ENCODE assay signal across 33 cellular contexts in the genomic region with DNA sequence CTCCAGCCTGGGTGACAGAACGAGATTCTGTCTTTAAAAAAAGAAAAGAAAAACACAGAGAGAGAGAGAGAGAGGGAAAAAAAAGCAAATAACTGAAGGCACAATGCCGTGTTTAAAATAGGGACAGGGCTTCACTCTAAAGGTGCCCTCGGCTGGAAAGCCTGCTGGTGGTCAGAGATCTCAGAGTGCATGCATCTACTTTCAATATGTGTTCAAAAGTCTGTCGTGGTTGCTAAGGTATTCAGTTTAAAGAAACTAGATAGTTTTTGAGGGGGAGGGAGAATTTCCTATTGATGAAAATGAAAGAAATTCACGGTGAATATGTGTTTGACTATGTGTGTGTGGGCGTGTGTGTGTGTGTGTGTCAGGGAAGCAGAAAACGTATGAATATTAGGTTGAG. TPM values are rescaled to one million over a fixed set of nuclear protein-coding genes. Genes with fewer than 3 reads are reported as not detected.
"Had no signal": no experiment of that assay in that cellular context is flagged by ENCODE, and none has a peak within 500 bp of the region (broad histone marks: within the 10 kb centered on the region; RNA-seq: fewer than 3 reads in every experiment).

No MANE protein-coding gene starts in this region.

- H3K79me2 ChIP-seq: hepatocyte, parathyroid adenoma had no signal

- H3K27me3 ChIP-seq: body of pancreas, sigmoid colon, stomach, thyroid gland, upper lobe of left lung, vagina had no signal

- H3K36me3 ChIP-seq: gastroesophageal sphincter, sigmoid colon, stomach, thyroid gland, upper lobe of left lung, vagina had no signal

- H3K27ac ChIP-seq: body of pancreas, gastroesophageal sphincter, hepatocyte, parathyroid adenoma, psoas muscle, sigmoid colon, stomach, thyroid gland, upper lobe of left lung, vagina, VCaP had no signal

- H3K9ac ChIP-seq: parathyroid adenoma had no signal

- H3K27me3 Mint-ChIP-seq: activated CD4-positive, alpha-beta memory T cell treated with anti-CD3 and anti-CD28 coated beads for 36 hours; activated CD4-positive, alpha-beta T cell treated with anti-CD3 and anti-CD28 coated beads, Interleukin-2, amount 10 ng/mL, durations not matched to agents 24 days and 14 days; activated naive CD4-positive, alpha-beta T cell treated with anti-CD3 and anti-CD28 coated beads, Interleukin-2, amount 50 U/mL, for 24 hours; effector memory CD8-positive, alpha-beta T cell had no signal

- H3K9me3 Mint-ChIP-seq: activated CD4-positive, alpha-beta memory T cell treated with anti-CD3 and anti-CD28 coated beads for 36 hours; activated CD4-positive, alpha-beta T cell treated with anti-CD3 and anti-CD28 coated beads, Interleukin-2, amount 10 ng/mL, durations not matched to agents 24 days and 14 days; activated naive CD4-positive, alpha-beta T cell treated with anti-CD3 and anti-CD28 coated beads, Interleukin-2, amount 50 U/mL, for 24 hours; activated naive CD8-positive, alpha-beta T cell treated with anti-CD3 and anti-CD28 coated beads, Interleukin-2, amount 50 U/mL, for 24 hours; activated T-helper 2 cell treated with anti-CD3 and anti-CD28 coated beads, Interferon-gamma antibody, Interleukin-2, Interleukin-4, amounts not matched to agents 10 μg/mL and 5 μg/mL and 100 μg/mL, durations not matched to agents 14 hours and 24 hours and 36 hours; memory B cell; stimulated activated naive B cell treated with anti-CD40 and anti-IgM and Interleukin-4, amounts not matched to agents 10 μg/mL and 1 μg/mL and 100 μg/mL, for 72 hours had no signal

- H3K4me3 ChIP-seq: body of pancreas, gastroesophageal sphincter, hepatocyte, psoas muscle, sigmoid colon, stomach, thyroid gland, upper lobe of left lung, vagina had no signal

- FAIRE-seq: keratinocyte, small intestine, TTC549 had no signal

- H3K9me3 ChIP-seq: body of pancreas, gastroesophageal sphincter, psoas muscle, sigmoid colon, stomach, thyroid gland, upper lobe of left lung, vagina had no signal

- H3K27ac Mint-ChIP-seq: activated CD4-positive, alpha-beta memory T cell treated with anti-CD3 and anti-CD28 coated beads for 36 hours; activated CD4-positive, alpha-beta T cell treated with anti-CD3 and anti-CD28 coated beads, Interleukin-2, amount 10 ng/mL, durations not matched to agents 24 days and 14 days; activated naive CD4-positive, alpha-beta T cell treated with anti-CD3 and anti-CD28 coated beads, Interleukin-2, amount 50 U/mL, for 24 hours; activated naive CD8-positive, alpha-beta T cell treated with anti-CD3 and anti-CD28 coated beads, Interleukin-2, amount 50 U/mL, for 24 hours; activated T-helper 2 cell treated with anti-CD3 and anti-CD28 coated beads, Interferon-gamma antibody, Interleukin-2, Interleukin-4, amounts not matched to agents 10 μg/mL and 5 μg/mL and 100 μg/mL, durations not matched to agents 14 hours and 24 hours and 36 hours; effector memory CD8-positive, alpha-beta T cell; memory B cell; naive thymus-derived CD4-positive, alpha-beta T cell; stimulated activated naive B cell treated with anti-CD40 and anti-IgM and Interleukin-4, amounts not matched to agents 10 μg/mL and 1 μg/mL and 100 μg/mL, for 72 hours had no signal

- ATAC-seq: activated naive CD8-positive, alpha-beta T cell treated with anti-CD3 and anti-CD28 coated beads, Interleukin-2, amount 50 U/mL, for 24 hours; body of pancreas; effector memory CD8-positive, alpha-beta T cell; gastroesophageal sphincter; left colon; naive thymus-derived CD4-positive, alpha-beta T cell; psoas muscle; stimulated activated naive B cell treated with anti-CD40 and anti-IgM and Interleukin-4, amounts not matched to agents 10 μg/mL and 1 μg/mL and 100 μg/mL, for 72 hours had no signal

- H3K36me3 Mint-ChIP-seq: activated CD4-positive, alpha-beta memory T cell treated with anti-CD3 and anti-CD28 coated beads for 36 hours; activated naive CD4-positive, alpha-beta T cell treated with anti-CD3 and anti-CD28 coated beads, Interleukin-2, amount 50 U/mL, for 24 hours; memory B cell; naive thymus-derived CD4-positive, alpha-beta T cell; stimulated activated naive B cell treated with anti-CD40 and anti-IgM and Interleukin-4, amounts not matched to agents 10 μg/mL and 1 μg/mL and 100 μg/mL, for 72 hours had no signal

- H3K4me1 Mint-ChIP-seq: activated naive CD4-positive, alpha-beta T cell treated with anti-CD3 and anti-CD28 coated beads, Interleukin-2, amount 50 U/mL, for 24 hours; activated naive CD8-positive, alpha-beta T cell treated with anti-CD3 and anti-CD28 coated beads, Interleukin-2, amount 50 U/mL, for 24 hours; naive thymus-derived CD4-positive, alpha-beta T cell; stimulated activated naive B cell treated with anti-CD40 and anti-IgM and Interleukin-4, amounts not matched to agents 10 μg/mL and 1 μg/mL and 100 μg/mL, for 72 hours had no signal

- H2AFZ ChIP-seq: hepatocyte, parathyroid adenoma had no signal

- H3K4me3 Mint-ChIP-seq: activated CD4-positive, alpha-beta memory T cell treated with anti-CD3 and anti-CD28 coated beads for 36 hours; activated CD4-positive, alpha-beta T cell treated with anti-CD3 and anti-CD28 coated beads, Interleukin-2, amount 10 ng/mL, durations not matched to agents 24 days and 14 days; activated naive CD4-positive, alpha-beta T cell treated with anti-CD3 and anti-CD28 coated beads, Interleukin-2, amount 50 U/mL, for 24 hours; activated naive CD8-positive, alpha-beta T cell treated with anti-CD3 and anti-CD28 coated beads, Interleukin-2, amount 50 U/mL, for 24 hours; effector memory CD8-positive, alpha-beta T cell; memory B cell; naive thymus-derived CD4-positive, alpha-beta T cell; stimulated activated naive B cell treated with anti-CD40 and anti-IgM and Interleukin-4, amounts not matched to agents 10 μg/mL and 1 μg/mL and 100 μg/mL, for 72 hours had no signal

- DNase-seq: activated CD4-positive, alpha-beta memory T cell treated with anti-CD3 and anti-CD28 coated beads for 36 hours; activated CD4-positive, alpha-beta T cell treated with anti-CD3 and anti-CD28 coated beads, Interleukin-2, amount 10 ng/mL, durations not matched to agents 24 days and 14 days; activated CD8-positive, alpha-beta memory T cell treated with anti-CD3 and anti-CD28 coated beads, Interleukin-2, amount 50 U/mL, for 4 hours; activated naive CD8-positive, alpha-beta T cell treated with anti-CD3 and anti-CD28 coated beads, Interleukin-2, amount 50 U/mL, for 24 hours; activated T-cell treated with anti-CD3 and anti-CD28 coated beads, Interleukin-2, amount 50 U/mL, for 48 hours; anterior cingulate cortex; body of pancreas; effector memory CD8-positive, alpha-beta T cell; erythroblast; left colon; midbrain; naive thymus-derived CD4-positive, alpha-beta T cell; occipital lobe; psoas muscle; sigmoid colon; small intestine; stimulated activated CD4-positive, alpha-beta T cell treated with anti-CD3 and anti-CD28 coated beads, Interleukin-2, amount 100 ng/mL, for 24 hours; stimulated activated naive B cell treated with anti-CD40 and anti-IgM and Interleukin-4, amounts not matched to agents 10 μg/mL and 1 μg/mL and 100 μg/mL, for 72 hours; stomach; T-helper 9 cell; thyroid gland; upper lobe of left lung had no signal

- H3K4me2 ChIP-seq: hepatocyte had no signal

- H3K4me1 ChIP-seq: body of pancreas, gastroesophageal sphincter, parathyroid adenoma, psoas muscle, sigmoid colon, stomach, thyroid gland, upper lobe of left lung, vagina had no signal

RNA-seq across cellular contexts. Expression of gene CBLN2, which starts 11.0 kb away (rescaled TPM):
- total RNA-seq: activated CD4-positive, alpha-beta memory T cell treated with anti-CD3 and anti-CD28 coated beads for 36 hours; activated CD4-positive, alpha-beta T cell treated with anti-CD3 and anti-CD28 coated beads, Interleukin-2, amount 10 ng/mL, durations not matched to agents 24 days and 14 days; activated CD8-positive, alpha-beta memory T cell treated with anti-CD3 and anti-CD28 coated beads for 36 hours; activated T-helper 2 cell treated with anti-CD3 and anti-CD28 coated beads, Interferon-gamma antibody, Interleukin-2, Interleukin-4, amounts not matched to agents 10 μg/mL and 5 μg/mL and 100 μg/mL, durations not matched to agents 14 hours and 24 hours and 36 hours; body of pancreas; naive thymus-derived CD4-positive, alpha-beta T cell; psoas muscle; thyroid gland; upper lobe of left lung; vagina had no signal
- polyA plus RNA-seq: keratinocyte; naive thymus-derived CD4-positive, alpha-beta T cell had no signal
